18 cellular contexts compared by ENCODE assay signal in the genomic region with DNA sequence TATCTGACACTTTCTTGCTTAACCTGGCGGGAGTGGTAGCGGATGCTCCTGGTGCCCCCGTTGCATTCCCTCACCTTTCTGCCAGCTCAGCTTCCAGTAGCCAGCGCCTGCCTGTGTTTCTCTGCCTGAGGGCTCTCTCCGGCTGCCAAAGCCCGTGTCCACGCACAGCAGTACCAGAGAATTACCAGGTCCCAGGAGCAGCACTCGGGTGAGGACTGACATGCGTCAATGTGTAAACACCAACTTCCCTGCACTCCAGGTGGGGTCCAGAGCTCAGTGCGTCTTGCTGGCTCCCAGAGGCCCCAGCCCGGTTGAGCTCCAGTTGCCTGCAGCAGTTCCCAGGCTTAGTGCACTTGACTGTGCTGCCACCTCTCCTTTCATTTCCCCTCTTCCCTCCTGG. TPM values are rescaled to one million over a fixed set of nuclear protein-coding genes. Genes with fewer than 3 reads are reported as not detected.
"Had no signal": no experiment of that assay in that cellular context is flagged by ENCODE, and none has a peak within 500 bp of the region (broad histone marks: within the 10 kb centered on the region; RNA-seq: fewer than 3 reads in every experiment).

No MANE protein-coding gene starts in this region.

- DNase-seq: activated CD4-positive, alpha-beta memory T cell treated with anti-CD3 and anti-CD28 coated beads, Interleukin-2, amount 10 ng/mL, durations not matched to agents 7 days and 5 days; activated CD4-positive, alpha-beta T cell treated with anti-CD3 and anti-CD28 coated beads for 4 hours; activated naive CD4-positive, alpha-beta T cell treated with anti-CD3 and anti-CD28 coated beads, Interleukin-2, amount 10 ng/mL, durations not matched to agents 7 days and 5 days; activated T-cell treated with anti-CD3 and anti-CD28 coated beads, Interleukin-2, amount 50 U/mL, for 24 hours; dorsolateral prefrontal cortex; endodermal cell; erythroblast; gastrocnemius medialis; nephron progenitor cell; stimulated activated CD4-positive, alpha-beta T cell treated with anti-CD3 and anti-CD28 coated beads, Interleukin-2, amount 100 ng/mL, for 48 hours; stimulated activated naive B cell treated with anti-CD40 and anti-IgM and Interleukin-4, amounts not matched to agents 10 μg/mL and 1 μg/mL and 100 μg/mL, for 72 hours; thyroid gland had no signal

- H3K9me3 Mint-ChIP-seq: activated CD4-positive, alpha-beta memory T cell treated with anti-CD3 and anti-CD28 coated beads, Interleukin-2, amount 10 ng/mL, durations not matched to agents 7 days and 5 days; activated naive CD4-positive, alpha-beta T cell treated with anti-CD3 and anti-CD28 coated beads, Interleukin-2, amount 10 ng/mL, durations not matched to agents 7 days and 5 days; activated T-cell treated with anti-CD3 and anti-CD28 coated beads, Interleukin-2, amount 50 U/mL, for 24 hours; endodermal cell; nephron progenitor cell; stimulated activated naive B cell treated with anti-CD40 and anti-IgM and Interleukin-4, amounts not matched to agents 10 μg/mL and 1 μg/mL and 100 μg/mL, for 72 hours; WTC11 had no signal

- H3K4me3 ChIP-seq: ascending aorta, breast epithelium, dorsolateral prefrontal cortex, gastrocnemius medialis, prostate gland, thyroid gland had no signal

- H3K27ac ChIP-seq: ascending aorta, breast epithelium, dorsolateral prefrontal cortex, gastrocnemius medialis, prostate gland, thyroid gland had no signal

- H3K4me1 Mint-ChIP-seq: activated CD4-positive, alpha-beta memory T cell treated with anti-CD3 and anti-CD28 coated beads, Interleukin-2, amount 10 ng/mL, durations not matched to agents 7 days and 5 days; activated naive CD4-positive, alpha-beta T cell treated with anti-CD3 and anti-CD28 coated beads, Interleukin-2, amount 10 ng/mL, durations not matched to agents 7 days and 5 days; mesothelial cell of epicardium; stimulated activated naive B cell treated with anti-CD40 and anti-IgM and Interleukin-4, amounts not matched to agents 10 μg/mL and 1 μg/mL and 100 μg/mL, for 72 hours; WTC11 had no signal

- H3K4me1 ChIP-seq: ascending aorta, breast epithelium, gastrocnemius medialis, prostate gland, thyroid gland had no signal

- H3K36me3 Mint-ChIP-seq: activated naive CD4-positive, alpha-beta T cell treated with anti-CD3 and anti-CD28 coated beads, Interleukin-2, amount 10 ng/mL, durations not matched to agents 7 days and 5 days; mesothelial cell of epicardium; stimulated activated naive B cell treated with anti-CD40 and anti-IgM and Interleukin-4, amounts not matched to agents 10 μg/mL and 1 μg/mL and 100 μg/mL, for 72 hours; WTC11 had no signal

- H3K36me3 ChIP-seq: ascending aorta, breast epithelium, gastrocnemius medialis, prostate gland, thyroid gland had no signal

- H3K27me3 ChIP-seq: ascending aorta, dorsolateral prefrontal cortex, gastrocnemius medialis, thyroid gland had no signal

- H3K9me3 ChIP-seq: ascending aorta, breast epithelium, gastrocnemius medialis, prostate gland, thyroid gland had no signal

- H3K4me3 Mint-ChIP-seq: activated CD4-positive, alpha-beta memory T cell treated with anti-CD3 and anti-CD28 coated beads, Interleukin-2, amount 10 ng/mL, durations not matched to agents 7 days and 5 days; activated naive CD4-positive, alpha-beta T cell treated with anti-CD3 and anti-CD28 coated beads, Interleukin-2, amount 10 ng/mL, durations not matched to agents 7 days and 5 days; activated T-cell treated with anti-CD3 and anti-CD28 coated beads, Interleukin-2, amount 50 U/mL, for 24 hours; endodermal cell; mesothelial cell of epicardium; nephron progenitor cell; stimulated activated naive B cell treated with anti-CD40 and anti-IgM and Interleukin-4, amounts not matched to agents 10 μg/mL and 1 μg/mL and 100 μg/mL, for 72 hours; WTC11 had no signal

- ATAC-seq: gastrocnemius medialis; stimulated activated naive B cell treated with anti-CD40 and anti-IgM and Interleukin-4, amounts not matched to agents 10 μg/mL and 1 μg/mL and 100 μg/mL, for 72 hours; WTC11 had no signal

- H3K27ac Mint-ChIP-seq: activated CD4-positive, alpha-beta memory T cell treated with anti-CD3 and anti-CD28 coated beads, Interleukin-2, amount 10 ng/mL, durations not matched to agents 7 days and 5 days; activated naive CD4-positive, alpha-beta T cell treated with anti-CD3 and anti-CD28 coated beads, Interleukin-2, amount 10 ng/mL, durations not matched to agents 7 days and 5 days; activated T-cell treated with anti-CD3 and anti-CD28 coated beads, Interleukin-2, amount 50 U/mL, for 24 hours; endodermal cell; mesothelial cell of epicardium; nephron progenitor cell; stimulated activated naive B cell treated with anti-CD40 and anti-IgM and Interleukin-4, amounts not matched to agents 10 μg/mL and 1 μg/mL and 100 μg/mL, for 72 hours; WTC11 had no signal

RNA-seq across cellular contexts. Expression of gene CDH13, which starts 54.8 kb away (rescaled TPM):
- total RNA-seq: activated CD4-positive, alpha-beta memory T cell treated with anti-CD3 and anti-CD28 coated beads, Interleukin-2, amount 10 ng/mL, durations not matched to agents 7 days and 5 days; T-helper 2 cell treated with Interferon-gamma antibody and Interleukin-4, amounts not matched to agents 100 ng/mL and 5 ng/mL, for 36 hours had no signal
